9 cellular contexts compared by ENCODE assay signal in the genomic region with DNA sequence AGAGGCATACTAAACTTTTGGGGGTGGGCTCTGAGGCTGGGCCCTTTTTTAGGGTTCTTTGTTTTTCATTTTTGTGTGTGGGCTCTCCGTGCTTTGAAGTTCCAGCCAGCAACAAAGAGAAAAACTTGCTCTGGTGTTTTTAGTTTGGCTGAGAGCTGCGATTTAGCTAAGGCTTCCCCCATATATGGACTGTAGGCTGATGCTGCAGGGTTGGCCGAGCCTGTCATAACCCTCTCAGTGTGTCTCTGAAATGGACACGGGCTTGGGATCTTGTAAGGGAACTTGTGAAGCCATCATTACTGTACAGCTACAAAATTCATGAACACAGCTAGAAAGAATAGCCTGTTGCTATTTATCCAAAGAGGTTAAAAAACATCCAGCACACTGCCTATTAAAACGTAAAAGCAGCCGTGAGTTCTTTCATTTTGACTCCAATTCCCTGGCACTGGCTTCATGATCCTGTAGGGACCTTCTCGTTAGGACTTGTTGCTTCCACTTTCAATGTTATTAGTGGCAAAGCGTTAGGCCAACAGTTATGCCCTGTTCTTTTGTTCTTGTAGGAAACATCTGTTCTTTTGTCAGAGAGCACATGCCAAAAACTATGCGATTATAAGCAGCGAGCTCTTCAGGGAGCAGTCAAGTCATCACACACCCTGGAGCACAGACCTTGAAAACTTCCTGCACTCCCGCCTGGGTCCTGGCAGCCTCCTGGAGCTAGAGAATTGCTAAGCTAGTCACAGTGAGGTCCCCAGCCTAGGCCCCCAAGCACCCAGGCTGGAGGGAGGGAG.
A peak's percentile ranks its signal among the peaks of the same experiment; 100 is the strongest.
DNase-seq lines count a peak whose midpoint lies in the region; ATAC-seq and TF ChIP-seq lines count a peak whose summit lies in the region.
"Had no signal": no experiment of that assay in that cellular context is flagged by ENCODE, and none has a peak within 500 bp of the region (broad histone marks: within the 10 kb centered on the region; RNA-seq: fewer than 3 reads in every experiment).

No MANE protein-coding gene starts in this region.

- H3K27me3 ChIP-seq in foreskin keratinocyte = no peaks in the 10 kb centered on the region

- H3K4me1 Mint-ChIP-seq in activated CD4-positive, alpha-beta memory T cell treated with anti-CD3 and anti-CD28 coated beads, Interleukin-2, amount 10 ng/mL, durations not matched to agents 7 days and 5 days = peaks cover 35% of the 10 kb centered on the region

- TF ChIP-seq CTCF in foreskin keratinocyte (conservative IDR thresholded peaks at IDR 0.05) = no peak

- H3K27ac Mint-ChIP-seq in activated CD4-positive, alpha-beta memory T cell treated with anti-CD3 and anti-CD28 coated beads, Interleukin-2, amount 10 ng/mL, durations not matched to agents 7 days and 5 days = peak overlapping the region; percentile 69

- DNase-seq in EL = peak; percentile 36
- DNase-seq in activated CD4-positive, alpha-beta memory T cell treated with anti-CD3 and anti-CD28 coated beads, Interleukin-2, amount 10 ng/mL, durations not matched to agents 7 days and 5 days = no peak
- DNase-seq in foreskin keratinocyte = peak in 1 of 2 donors; percentile 46
- DNase-seq in sciatic nerve (ENCODE audit: low spot score) = no peak
- DNase-seq in effector CD4-positive, alpha-beta T cell = no peak
- DNase-seq: SIG-M5 had no signal

- peak overlapping the region; percentile 50 for H3K4me3 Mint-ChIP-seq in activated CD4-positive, alpha-beta memory T cell treated with anti-CD3 and anti-CD28 coated beads, Interleukin-2, amount 10 ng/mL, durations not matched to agents 7 days and 5 days

- peaks cover 3% of the 10 kb centered on the region for H3K9me3 Mint-ChIP-seq in activated CD4-positive, alpha-beta memory T cell treated with anti-CD3 and anti-CD28 coated beads, Interleukin-2, amount 10 ng/mL, durations not matched to agents 7 days and 5 days

- CTCF ChIA-PET in activated CD4-positive, alpha-beta memory T cell treated with anti-CD3 and anti-CD28 coated beads, Interleukin-2, amount 10 ng/mL, durations not matched to agents 7 days and 5 days (lab: Charles Lee) = no interaction called here

- POLR2A ChIA-PET in activated CD4-positive, alpha-beta memory T cell treated with anti-CD3 and anti-CD28 coated beads, Interleukin-2, amount 10 ng/mL, durations not matched to agents 7 days and 5 days (lab: Charles Lee) = no interaction called here

- no peaks in the 10 kb centered on the region for H3K4me1 ChIP-seq in foreskin keratinocyte

- intact Hi-C loops in sciatic nerve (cut with DNase I) = no loop called here

- ATAC-seq in foreskin keratinocyte = peak; percentile 69
- peak; percentile 92 for ATAC-seq in sciatic nerve
- no peak for ATAC-seq in HG03457 (IDR thresholded peaks at IDR 0.05; ENCODE audit: unreplicated experiment)
- no peak for ATAC-seq in GM21825 (IDR thresholded peaks at IDR 0.05; ENCODE audit: unreplicated experiment)
- no peak for ATAC-seq in GM21619 (IDR thresholded peaks at IDR 0.05; ENCODE audit: unreplicated experiment)

- no peaks in the 10 kb centered on the region for H3K36me3 Mint-ChIP-seq in activated CD4-positive, alpha-beta memory T cell treated with anti-CD3 and anti-CD28 coated beads, Interleukin-2, amount 10 ng/mL, durations not matched to agents 7 days and 5 days (ENCODE audit: low read depth)

- H3K27me3 Mint-ChIP-seq in activated CD4-positive, alpha-beta memory T cell treated with anti-CD3 and anti-CD28 coated beads, Interleukin-2, amount 10 ng/mL, durations not matched to agents 7 days and 5 days = no peaks in the 10 kb centered on the region

- H3K27ac ChIP-seq in foreskin keratinocyte = no peak overlapping the region

Comparison
In these comparisons a context has a peak if more than half of its experiments do, and no peak if none do; other contexts are left out.
1. ATAC-seq: peak in foreskin keratinocyte (single experiment) and sciatic nerve (single experiment); none in HG03457 (single experiment), GM21825 (single experiment) and GM21619 (single experiment).